Comparison of ENCODE assay signal across 8 cellular contexts in genomic region chr17:63773272-63774140, GRCh38. TPM values are rescaled to one million over a fixed set of nuclear protein-coding genes. Genes with fewer than 3 reads are reported as not detected.
A peak's percentile ranks its signal among the peaks of the same experiment; 100 is the strongest.
DNase-seq lines count a peak whose midpoint lies in the region; FAIRE-seq and TF ChIP-seq lines count a peak whose summit lies in the region.

CCDC47 (minus strand) TSS chr17:63773597; CDS start chr17:63766175, 7,422 bp downstream.

- H4K91ac ChIP-seq in neuronal stem cell (ENCODE audit: low read depth, low read length, poor library complexity), result peak within 1 kb of the TSS; percentile 65

- H3K36me3 Mint-ChIP-seq in HFFc6 (ENCODE audit: low read depth), result peaks cover 41% of the 10 kb centered on the region
- H3K36me3 Mint-ChIP-seq in activated naive CD4-positive, alpha-beta T cell treated with anti-CD3 and anti-CD28 coated beads, Interleukin-2, amount 10 ng/mL, durations not matched to agents 7 days and 5 days, result peaks cover 34% of the 10 kb centered on the region

- peak; percentile 68 for FAIRE-seq in frontal cortex (lab: Jason Lieb, UNC)

- H3K9me3 ChIP-seq in SK-N-MC (ENCODE audit: low read depth, low read length) (no peaks in the 10 kb centered on the region), neuronal stem cell (replicated peaks in 1 of 2; ENCODE audit: control insufficient read depth in 2 of 2, insufficient read depth in 1 of 2, low read depth in 1 of 2, low read length in 2 of 2) (no peaks in the 10 kb centered on the region)

- H3K27me3 ChIP-seq in neuronal stem cell (ENCODE audit: control insufficient read depth in 3 of 3, insufficient read depth in 3 of 3, low read depth in 1 of 3, low read length in 3 of 3), result no peaks in the 10 kb centered on the region

- DNase-seq in GM04503 (ENCODE audit: low read depth), result peak; percentile 96
- peak; percentile 99 for DNase-seq in HFFc6
- peak; percentile 99 for DNase-seq in NB4 (ENCODE audit: low read depth)
- peak; percentile 95 for DNase-seq in SK-N-MC (ENCODE audit: low read depth, low spot score)
- peak; percentile 99 for DNase-seq in activated naive CD4-positive, alpha-beta T cell treated with anti-CD3 and anti-CD28 coated beads, Interleukin-2, amount 10 ng/mL, durations not matched to agents 7 days and 5 days
- DNase-seq in frontal cortex (ENCODE audit: low spot score in 2 of 2), result peak; percentile 99
- peak; percentile 99 for DNase-seq in neuronal stem cell (ENCODE audit: low spot score)

- TF ChIP-seq CTCF in HFFc6 (IDR thresholded peaks at IDR 0.05) (no peak), NB4 (IDR thresholded peaks at IDR 0.05; ENCODE audit: low read depth, low read length) (no peak), subcutaneous adipose tissue (IDR thresholded peaks at IDR 0.05; ENCODE audit: low read depth) (no peak)

- peak within 1 kb of the TSS; percentile 99 for H3K27ac Mint-ChIP-seq in HFFc6
- H3K27ac Mint-ChIP-seq in activated naive CD4-positive, alpha-beta T cell treated with anti-CD3 and anti-CD28 coated beads, Interleukin-2, amount 10 ng/mL, durations not matched to agents 7 days and 5 days, result peak within 1 kb of the TSS; percentile 100

- H3K9me3 Mint-ChIP-seq in HFFc6, result no peaks in the 10 kb centered on the region
- no peaks in the 10 kb centered on the region for H3K9me3 Mint-ChIP-seq in activated naive CD4-positive, alpha-beta T cell treated with anti-CD3 and anti-CD28 coated beads, Interleukin-2, amount 10 ng/mL, durations not matched to agents 7 days and 5 days

- H3K4me3 Mint-ChIP-seq in HFFc6, result peak within 1 kb of the TSS; percentile 97
- H3K4me3 Mint-ChIP-seq in activated naive CD4-positive, alpha-beta T cell treated with anti-CD3 and anti-CD28 coated beads, Interleukin-2, amount 10 ng/mL, durations not matched to agents 7 days and 5 days, result peak within 1 kb of the TSS; percentile 95

- peak within 1 kb of the TSS; percentile 73 for H2BK5ac ChIP-seq in neuronal stem cell (ENCODE audit: low read length)

- no peak within 1 kb of the TSS for H2BK120ac ChIP-seq in neuronal stem cell (ENCODE audit: low read depth, low read length)

- H2BK15ac ChIP-seq in neuronal stem cell (ENCODE audit: low read length), result peak within 1 kb of the TSS; percentile 62

- no peak within 1 kb of the TSS for H2BK12ac ChIP-seq in neuronal stem cell (ENCODE audit: low read length)

- peaks cover 7% of the 10 kb centered on the region for H3K27me3 Mint-ChIP-seq in HFFc6 (ENCODE audit: insufficient read depth)
- no peaks in the 10 kb centered on the region for H3K27me3 Mint-ChIP-seq in activated naive CD4-positive, alpha-beta T cell treated with anti-CD3 and anti-CD28 coated beads, Interleukin-2, amount 10 ng/mL, durations not matched to agents 7 days and 5 days

- CTCF ChIA-PET in activated naive CD4-positive, alpha-beta T cell treated with anti-CD3 and anti-CD28 coated beads, Interleukin-2, amount 10 ng/mL, durations not matched to agents 7 days and 5 days (lab: Charles Lee), result interaction anchor here (1.1 to 2.0 kb wide), 5 partner anchors 9 to 348 kb away, joined by 3 to 8 read pairs (median 4); no protein-coding TSS in a partner anchor

- peak; percentile 75 for TF ChIP-seq POLR2A in NB4 (IDR thresholded peaks at IDR 0.05; ENCODE audit: extremely low read depth, insufficient read length)

- H3K4me2 ChIP-seq in neuronal stem cell (ENCODE audit: insufficient read depth, low read length, poor library complexity, severe bottlenecking), result peak within 1 kb of the TSS; percentile 75

- H4K8ac ChIP-seq in neuronal stem cell (ENCODE audit: low read depth, low read length), result no peak within 1 kb of the TSS

- peak within 1 kb of the TSS; percentile 99 for H3K27ac ChIP-seq in SK-N-MC
- peak within 1 kb of the TSS; percentile 94 for H3K27ac ChIP-seq in neuronal stem cell (replicated peaks; ENCODE audit: low read length)

- H3K4me1 ChIP-seq in neuronal stem cell (ENCODE audit: control insufficient read depth in 2 of 2, insufficient read depth in 1 of 2, low read depth in 1 of 2, low read length in 2 of 2), result peaks cover 3 to 6% of the 10 kb centered on the region in 2 donors

- peaks cover 53% of the 10 kb centered on the region for H3K36me3 ChIP-seq in SK-N-MC (ENCODE audit: insufficient read depth, low read length)
- peaks cover 6 to 43% of the 10 kb centered on the region in 2 donors for H3K36me3 ChIP-seq in neuronal stem cell (replicated peaks in 1 of 2; ENCODE audit: control insufficient read depth in 2 of 2, insufficient read depth in 2 of 2, low read length in 2 of 2)

- peak within 1 kb of the TSS; percentile 85 for H2AFZ ChIP-seq in neuronal stem cell (ENCODE audit: low read length)

- peak within 1 kb of the TSS; percentile 86 for H3K14ac ChIP-seq in neuronal stem cell (ENCODE audit: low read length)

- H3K23ac ChIP-seq in neuronal stem cell (ENCODE audit: low read depth, low read length, poor library complexity), result peak within 1 kb of the TSS; percentile 92

- peak within 1 kb of the TSS; percentile 98 for H3K9ac ChIP-seq in SK-N-MC (ENCODE audit: insufficient read length)
- H3K9ac ChIP-seq in neuronal stem cell (ENCODE audit: low read depth, low read length, poor library complexity), result peak within 1 kb of the TSS; percentile 93

- peak within 1 kb of the TSS; percentile 21 for H2AK5ac ChIP-seq in neuronal stem cell (ENCODE audit: low read depth, low read length)

- H3K79me1 ChIP-seq in neuronal stem cell (ENCODE audit: low read depth, low read length), result peaks cover 5% of the 10 kb centered on the region

- peaks cover 43% of the 10 kb centered on the region for H3K4me1 Mint-ChIP-seq in HFFc6 (ENCODE audit: low read depth)
- peaks cover 56% of the 10 kb centered on the region for H3K4me1 Mint-ChIP-seq in activated naive CD4-positive, alpha-beta T cell treated with anti-CD3 and anti-CD28 coated beads, Interleukin-2, amount 10 ng/mL, durations not matched to agents 7 days and 5 days

- peak within 1 kb of the TSS; percentile 99 for H3K18ac ChIP-seq in neuronal stem cell (ENCODE audit: low read length)

- no peak within 1 kb of the TSS for H3K4ac ChIP-seq in neuronal stem cell (ENCODE audit: low read length)

- WGBS in neuronal stem cell (ENCODE audit: extremely low coverage in 2 of 2, insufficient read length in 2 of 2, insufficient replicate concordance in 1 of 2), 2 donors, result no CpG with 5 or more reads among the region's 74 CpGs

- H3K4me3 ChIP-seq in NB4 (ENCODE audit: low read depth, low read length), result peak within 1 kb of the TSS; percentile 99
- H3K4me3 ChIP-seq in SK-N-MC, result peak within 1 kb of the TSS; percentile 93
- H3K4me3 ChIP-seq in neuronal stem cell (ENCODE audit: low read length in 2 of 2), result peak within 1 kb of the TSS; percentile 84 to 99

RNA-seq across cellular contexts. Expression of gene CCDC47, which starts in this region (rescaled TPM):
- 10 to 100 TPM; 70.5 to 83.2 (median 74.8) TPM for total RNA-seq in HFFc6 (2021; fragmentation: NEBNext Ultra II Directional; extraction: Animal tissue kit (Norgen Biotek cat#: 25700))
- total RNA-seq in frontal cortex (49.3 TPM), subcutaneous adipose tissue (10 to 100 TPM; 45.6 to 60.0 (median 51.3) TPM)
- 32.9 TPM for polyA plus RNA-seq in neuronal stem cell (2013, experiment 1 of 2)
- polyA plus RNA-seq in neuronal stem cell (2013, experiment 2 of 2), result 32.2 TPM

Comparison
In these comparisons a context has a peak if more than half of its experiments do, and no peak if none do; other contexts are left out.
1. Peak in every context shown above with its lines: DNase-seq, H3K4me3 ChIP-seq and H3K27ac ChIP-seq.